Comparison of ENCODE assay signal across 11 cellular contexts in the genomic region with DNA sequence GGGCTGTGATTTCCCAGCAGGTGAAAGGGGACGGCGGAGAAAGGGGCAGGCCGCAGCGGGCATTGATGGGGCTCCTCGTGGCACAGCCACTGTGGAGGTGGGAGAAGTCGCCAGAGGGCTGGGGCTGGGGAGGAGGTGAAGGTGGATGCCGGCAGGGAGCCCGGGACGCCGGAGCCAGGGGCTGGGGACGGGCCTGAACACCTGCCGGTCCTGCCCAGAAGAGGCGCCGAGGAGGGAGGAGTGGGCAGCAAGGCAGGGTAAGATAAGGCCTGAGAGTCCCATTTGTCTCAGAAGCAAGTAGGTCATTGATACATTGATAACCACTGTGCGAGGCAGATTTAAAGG. TPM values are rescaled to one million over a fixed set of nuclear protein-coding genes. Genes with fewer than 3 reads are reported as not detected.
DNase-seq lines count a peak whose midpoint lies in the region; ATAC-seq and TF ChIP-seq lines count a peak whose summit lies in the region.
"Had no signal": no experiment of that assay in that cellular context is flagged by ENCODE, and none has a peak within 500 bp of the region (broad histone marks: within the 10 kb centered on the region; RNA-seq: fewer than 3 reads in every experiment).

No MANE protein-coding gene starts in this region.

- no peak for ATAC-seq in gastrocnemius medialis
- no peak for ATAC-seq in GM18502 (IDR thresholded peaks at IDR 0.05; ENCODE audit: poor library complexity, unreplicated experiment)
- ATAC-seq in GM21515 (IDR thresholded peaks at IDR 0.05; ENCODE audit: unreplicated experiment), result no peak

- H3K9me3 ChIP-seq in gastrocnemius medialis, result no peaks in the 10 kb centered on the region

- H3K4me3 ChIP-seq in cardiac fibroblast (replicated peaks in 1 of 2; ENCODE audit: low read depth in 2 of 2, low read length in 2 of 2) (peak overlapping the region; percentile 55 to 64), gastrocnemius medialis (peak overlapping the region; percentile 60 to 73 (median 68))

- in situ Hi-C loops in gastrocnemius medialis (cut with MboI; ENCODE audit: low sequenced_read_pairs in 4 of 4), result no loop called here

- no peaks in the 10 kb centered on the region for H3K27me3 ChIP-seq in gastrocnemius medialis

- intact Hi-C loops in gastrocnemius medialis (cut with DNase I; ENCODE audit: low total_unique reads), result no loop called here

- H3K4me1 ChIP-seq in gastrocnemius medialis, result peaks cover 10% of the 10 kb centered on the region in 2 donors

- TF ChIP-seq CTCF in cardiac fibroblast (IDR thresholded peaks at IDR 0.05; ENCODE audit: low read depth, low read length), result no peak
- no peak for TF ChIP-seq CTCF in gastrocnemius medialis (IDR thresholded peaks at IDR 0.05 in 4 of 5, conservative IDR thresholded peaks at IDR 0.05 in 1 of 5)

- DNase-seq in ELF-1 (ENCODE audit: low read depth, low spot score), result peak; percentile 12
- DNase-seq in cardiac fibroblast (ENCODE audit: low read depth in 2 of 2), result no peak
- DNase-seq in iPS-NIHi7 (ENCODE audit: extremely low spot score), result peak; percentile 56
- no peak for DNase-seq in gastrocnemius medialis
- DNase-seq in kidney glomerular epithelial cell (lab: John Stamatoyannopoulos, UW), result no peak
- DNase-seq in NCI-H2107 (lab: John Stamatoyannopoulos, UW), result no peak
- DNase-seq: NCI-H187 had no signal

- TF ChIP-seq POLR2A in gastrocnemius medialis (IDR thresholded peaks at IDR 0.05), result no peak

- peaks cover 0 to 7% of the 10 kb centered on the region in 2 donors for H3K36me3 ChIP-seq in gastrocnemius medialis

- H3K27ac ChIP-seq in gastrocnemius medialis, result peak overlapping the region in 2 of 4 donors; percentile 15 to 64

RNA-seq across cellular contexts. Expression of gene RARRES1, which starts 0.6 kb away (rescaled TPM):
- total RNA-seq in gastrocnemius medialis, result 10 to 100 TPM in 1 of 4 donors, 1 to 10 TPM in 3; 1.4 to 27.6 (median 4.4) TPM
- total RNA-seq: activated T-helper 1 cell treated with anti-CD3 and anti-CD28 coated beads, Interleukin-12 subunit alpha, Interleukin-12 subunit beta, Interleukin-2, Interleukin-4 antibody, amounts not matched to agents 30 ng/mL and 10 ng/mL and 1 ng/mL, durations not matched to agents 14 hours and 24 hours and 36 hours; Daoy had no signal

Comparison
In these comparisons a context has a peak if more than half of its experiments do, and no peak if none do; other contexts are left out.
1. DNase-seq: peak in ELF-1 (single experiment) and iPS-NIHi7 (single experiment); none in cardiac fibroblast (0 of 2), gastrocnemius medialis (0 of 2), kidney glomerular epithelial cell (single experiment) and NCI-H2107 (single experiment).